1 cellular context compared by ENCODE assay signal in genomic region chr22:38524434-38524833, GRCh38.
TF ChIP-seq lines count a peak whose summit lies in the region.

No MANE protein-coding gene starts in this region.

TF ChIP-seq in K562, 482 proteins besides CTCF, POLR2A, EP300 and RAD21:
- TF ChIP-seq ZBTB12 (CRISPR knock-in tag; IDR thresholded peaks at IDR 0.05) (no peak), IFI16 (CRISPR knock-in tag; IDR thresholded peaks at IDR 0.05) (no peak), ZBTB26 (CRISPR knock-in tag; IDR thresholded peaks at IDR 0.05) (no peak), E2F8 (IDR thresholded peaks at IDR 0.05; ENCODE audit: low read depth, partially characterized antibody) (no peak), RNF2 (IDR thresholded peaks at IDR 0.05) (no peak), KHSRP (IDR thresholded peaks at IDR 0.05) (no peak), CHD1 (IDR thresholded peaks at IDR 0.05; ENCODE audit: low read length) (no peak), MEF2A (IDR thresholded peaks at IDR 0.05; ENCODE audit: control insufficient read depth, low read depth, low read length) (no peak), ZBTB2 (IDR thresholded peaks at IDR 0.05) (no peak), ZEB2 (IDR thresholded peaks at IDR 0.05) (no peak), JUN (IDR thresholded peaks at IDR 0.05; ENCODE audit: borderline replicate concordance, low read depth, low read length) (no peak), JUN (CRISPR knock-in tag; IDR thresholded peaks at IDR 0.05; ENCODE audit: borderline replicate concordance) (no peak), UBTF (IDR thresholded peaks at IDR 0.05; ENCODE audit: borderline replicate concordance in 1 of 2, low read depth in 2 of 2, low read length in 2 of 2) (no peak), POLR2AphosphoS2 (IDR thresholded peaks at IDR 0.05; ENCODE audit: low read length) (no peak)
